In genomic region chr1:175862418-175862817, GRCh38 we compare ENCODE assay signal across 1 cellular context.
TF ChIP-seq lines count a peak whose summit lies in the region.

No MANE protein-coding gene starts in this region.

TF ChIP-seq in H1, 55 proteins besides CTCF, POLR2A, EP300 and RAD21 (continued from another document):
- TF ChIP-seq RNF2 (IDR thresholded peaks at IDR 0.05; ENCODE audit: borderline replicate concordance, low read depth, low read length, missing control alignments, poor library complexity, severe bottlenecking) (no peak), TAF1 (IDR thresholded peaks at IDR 0.05; ENCODE audit: low read depth, low read length) (no peak), NRF1 (IDR thresholded peaks at IDR 0.05; ENCODE audit: low read depth, low read length) (no peak), TAF7 (optimal IDR thresholded peaks at IDR 0.05; ENCODE audit: borderline replicate concordance, low read depth, low read length) (no peak), KDM1A (IDR thresholded peaks at IDR 0.05; ENCODE audit: borderline replicate concordance, low read length) (no peak), NANOG (IDR thresholded peaks at IDR 0.05; ENCODE audit: insufficient read depth, low read depth, low read length, poor library complexity, severe bottlenecking) (no peak), EGR1 (IDR thresholded peaks at IDR 0.05; ENCODE audit: borderline replicate concordance, low read depth, low read length) (no peak), BCL11A (IDR thresholded peaks at IDR 0.05; ENCODE audit: low read depth in 2 of 2, low read length in 2 of 2) (no peak), CBX8 (IDR thresholded peaks at IDR 0.05; ENCODE audit: borderline replicate concordance, low read depth, low read length) (no peak), ASH2L (IDR thresholded peaks at IDR 0.05; ENCODE audit: low read length) (no peak), POU5F1 (IDR thresholded peaks at IDR 0.05; ENCODE audit: low read depth, low read length) (no peak), JUN (IDR thresholded peaks at IDR 0.05; ENCODE audit: low read depth, low read length) (no peak)
- TF ChIP-seq, protein P1, sequence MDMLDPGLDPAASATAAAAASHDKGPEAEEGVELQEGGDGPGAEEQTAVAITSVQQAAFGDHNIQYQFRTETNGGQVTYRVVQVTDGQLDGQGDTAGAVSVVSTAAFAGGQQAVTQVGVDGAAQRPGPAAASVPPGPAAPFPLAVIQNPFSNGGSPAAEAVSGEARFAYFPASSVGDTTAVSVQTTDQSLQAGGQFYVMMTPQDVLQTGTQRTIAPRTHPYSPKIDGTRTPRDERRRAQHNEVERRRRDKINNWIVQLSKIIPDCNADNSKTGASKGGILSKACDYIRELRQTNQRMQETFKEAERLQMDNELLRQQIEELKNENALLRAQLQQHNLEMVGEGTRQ (IDR thresholded peaks at IDR 0.05; ENCODE audit: low read length): no peak
- TF ChIP-seq, protein P2, sequence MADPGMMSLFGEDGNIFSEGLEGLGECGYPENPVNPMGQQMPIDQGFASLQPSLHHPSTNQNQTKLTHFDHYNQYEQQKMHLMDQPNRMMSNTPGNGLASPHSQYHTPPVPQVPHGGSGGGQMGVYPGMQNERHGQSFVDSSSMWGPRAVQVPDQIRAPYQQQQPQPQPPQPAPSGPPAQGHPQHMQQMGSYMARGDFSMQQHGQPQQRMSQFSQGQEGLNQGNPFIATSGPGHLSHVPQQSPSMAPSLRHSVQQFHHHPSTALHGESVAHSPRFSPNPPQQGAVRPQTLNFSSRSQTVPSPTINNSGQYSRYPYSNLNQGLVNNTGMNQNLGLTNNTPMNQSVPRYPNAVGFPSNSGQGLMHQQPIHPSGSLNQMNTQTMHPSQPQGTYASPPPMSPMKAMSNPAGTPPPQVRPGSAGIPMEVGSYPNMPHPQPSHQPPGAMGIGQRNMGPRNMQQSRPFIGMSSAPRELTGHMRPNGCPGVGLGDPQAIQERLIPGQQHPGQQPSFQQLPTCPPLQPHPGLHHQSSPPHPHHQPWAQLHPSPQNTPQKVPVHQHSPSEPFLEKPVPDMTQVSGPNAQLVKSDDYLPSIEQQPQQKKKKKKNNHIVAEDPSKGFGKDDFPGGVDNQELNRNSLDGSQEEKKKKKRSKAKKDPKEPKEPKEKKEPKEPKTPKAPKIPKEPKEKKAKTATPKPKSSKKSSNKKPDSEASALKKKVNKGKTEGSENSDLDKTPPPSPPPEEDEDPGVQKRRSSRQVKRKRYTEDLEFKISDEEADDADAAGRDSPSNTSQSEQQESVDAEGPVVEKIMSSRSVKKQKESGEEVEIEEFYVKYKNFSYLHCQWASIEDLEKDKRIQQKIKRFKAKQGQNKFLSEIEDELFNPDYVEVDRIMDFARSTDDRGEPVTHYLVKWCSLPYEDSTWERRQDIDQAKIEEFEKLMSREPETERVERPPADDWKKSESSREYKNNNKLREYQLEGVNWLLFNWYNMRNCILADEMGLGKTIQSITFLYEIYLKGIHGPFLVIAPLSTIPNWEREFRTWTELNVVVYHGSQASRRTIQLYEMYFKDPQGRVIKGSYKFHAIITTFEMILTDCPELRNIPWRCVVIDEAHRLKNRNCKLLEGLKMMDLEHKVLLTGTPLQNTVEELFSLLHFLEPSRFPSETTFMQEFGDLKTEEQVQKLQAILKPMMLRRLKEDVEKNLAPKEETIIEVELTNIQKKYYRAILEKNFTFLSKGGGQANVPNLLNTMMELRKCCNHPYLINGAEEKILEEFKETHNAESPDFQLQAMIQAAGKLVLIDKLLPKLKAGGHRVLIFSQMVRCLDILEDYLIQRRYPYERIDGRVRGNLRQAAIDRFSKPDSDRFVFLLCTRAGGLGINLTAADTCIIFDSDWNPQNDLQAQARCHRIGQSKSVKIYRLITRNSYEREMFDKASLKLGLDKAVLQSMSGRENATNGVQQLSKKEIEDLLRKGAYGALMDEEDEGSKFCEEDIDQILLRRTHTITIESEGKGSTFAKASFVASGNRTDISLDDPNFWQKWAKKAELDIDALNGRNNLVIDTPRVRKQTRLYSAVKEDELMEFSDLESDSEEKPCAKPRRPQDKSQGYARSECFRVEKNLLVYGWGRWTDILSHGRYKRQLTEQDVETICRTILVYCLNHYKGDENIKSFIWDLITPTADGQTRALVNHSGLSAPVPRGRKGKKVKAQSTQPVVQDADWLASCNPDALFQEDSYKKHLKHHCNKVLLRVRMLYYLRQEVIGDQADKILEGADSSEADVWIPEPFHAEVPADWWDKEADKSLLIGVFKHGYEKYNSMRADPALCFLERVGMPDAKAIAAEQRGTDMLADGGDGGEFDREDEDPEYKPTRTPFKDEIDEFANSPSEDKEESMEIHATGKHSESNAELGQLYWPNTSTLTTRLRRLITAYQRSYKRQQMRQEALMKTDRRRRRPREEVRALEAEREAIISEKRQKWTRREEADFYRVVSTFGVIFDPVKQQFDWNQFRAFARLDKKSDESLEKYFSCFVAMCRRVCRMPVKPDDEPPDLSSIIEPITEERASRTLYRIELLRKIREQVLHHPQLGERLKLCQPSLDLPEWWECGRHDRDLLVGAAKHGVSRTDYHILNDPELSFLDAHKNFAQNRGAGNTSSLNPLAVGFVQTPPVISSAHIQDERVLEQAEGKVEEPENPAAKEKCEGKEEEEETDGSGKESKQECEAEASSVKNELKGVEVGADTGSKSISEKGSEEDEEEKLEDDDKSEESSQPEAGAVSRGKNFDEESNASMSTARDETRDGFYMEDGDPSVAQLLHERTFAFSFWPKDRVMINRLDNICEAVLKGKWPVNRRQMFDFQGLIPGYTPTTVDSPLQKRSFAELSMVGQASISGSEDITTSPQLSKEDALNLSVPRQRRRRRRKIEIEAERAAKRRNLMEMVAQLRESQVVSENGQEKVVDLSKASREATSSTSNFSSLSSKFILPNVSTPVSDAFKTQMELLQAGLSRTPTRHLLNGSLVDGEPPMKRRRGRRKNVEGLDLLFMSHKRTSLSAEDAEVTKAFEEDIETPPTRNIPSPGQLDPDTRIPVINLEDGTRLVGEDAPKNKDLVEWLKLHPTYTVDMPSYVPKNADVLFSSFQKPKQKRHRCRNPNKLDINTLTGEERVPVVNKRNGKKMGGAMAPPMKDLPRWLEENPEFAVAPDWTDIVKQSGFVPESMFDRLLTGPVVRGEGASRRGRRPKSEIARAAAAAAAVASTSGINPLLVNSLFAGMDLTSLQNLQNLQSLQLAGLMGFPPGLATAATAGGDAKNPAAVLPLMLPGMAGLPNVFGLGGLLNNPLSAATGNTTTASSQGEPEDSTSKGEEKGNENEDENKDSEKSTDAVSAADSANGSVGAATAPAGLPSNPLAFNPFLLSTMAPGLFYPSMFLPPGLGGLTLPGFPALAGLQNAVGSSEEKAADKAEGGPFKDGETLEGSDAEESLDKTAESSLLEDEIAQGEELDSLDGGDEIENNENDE (IDR thresholded peaks at IDR 0.05; ENCODE audit: insufficient replicate concordance, low read length): no peak
